Comparison of ENCODE assay signal across 1 cellular context in the genomic region with DNA sequence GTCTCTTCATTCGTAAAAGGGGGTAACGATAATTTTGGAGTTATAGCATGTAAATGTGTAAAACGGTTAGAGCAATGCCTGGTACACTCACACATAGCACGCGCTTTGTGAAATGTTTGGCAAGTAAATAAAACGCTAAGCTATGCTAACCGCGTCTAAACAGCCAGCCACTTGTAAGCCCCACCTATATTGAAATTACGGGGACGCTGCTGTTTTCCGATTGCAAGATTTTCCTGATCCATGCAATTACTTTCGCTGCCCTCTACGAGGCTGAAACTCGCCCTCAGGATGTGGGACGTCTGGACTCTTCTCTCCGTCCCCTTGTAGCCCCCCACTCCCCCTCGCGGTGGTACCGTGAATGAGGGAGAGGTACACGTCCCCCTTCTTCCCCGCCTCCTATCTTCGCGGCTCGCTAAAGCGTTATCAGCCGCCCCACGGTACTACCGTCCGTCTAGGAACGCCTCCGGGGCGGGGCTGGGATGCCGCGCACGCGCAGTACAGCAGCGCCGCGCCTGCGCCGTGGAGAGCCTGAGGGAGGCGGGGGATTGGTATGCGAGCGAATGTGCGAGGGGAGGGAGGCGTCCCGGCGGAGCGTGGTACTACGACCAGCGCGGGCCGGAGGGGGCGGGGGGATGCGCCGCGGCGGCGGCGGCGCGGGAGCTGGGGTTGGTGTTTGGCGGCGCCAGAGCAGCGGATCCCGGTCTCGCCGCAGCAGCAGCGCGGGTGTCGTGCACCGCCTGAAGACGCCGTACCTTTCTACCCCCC.
TF ChIP-seq lines count a peak whose summit lies in the region.

TSS of gene STIM2 (plus strand) at position 685 of the 765 bp plus-strand sequence.

TF ChIP-seq in HepG2, 621 proteins besides CTCF, POLR2A, EP300 and RAD21 (continued from another document and continues in another):
- TF ChIP-seq, protein P1, sequence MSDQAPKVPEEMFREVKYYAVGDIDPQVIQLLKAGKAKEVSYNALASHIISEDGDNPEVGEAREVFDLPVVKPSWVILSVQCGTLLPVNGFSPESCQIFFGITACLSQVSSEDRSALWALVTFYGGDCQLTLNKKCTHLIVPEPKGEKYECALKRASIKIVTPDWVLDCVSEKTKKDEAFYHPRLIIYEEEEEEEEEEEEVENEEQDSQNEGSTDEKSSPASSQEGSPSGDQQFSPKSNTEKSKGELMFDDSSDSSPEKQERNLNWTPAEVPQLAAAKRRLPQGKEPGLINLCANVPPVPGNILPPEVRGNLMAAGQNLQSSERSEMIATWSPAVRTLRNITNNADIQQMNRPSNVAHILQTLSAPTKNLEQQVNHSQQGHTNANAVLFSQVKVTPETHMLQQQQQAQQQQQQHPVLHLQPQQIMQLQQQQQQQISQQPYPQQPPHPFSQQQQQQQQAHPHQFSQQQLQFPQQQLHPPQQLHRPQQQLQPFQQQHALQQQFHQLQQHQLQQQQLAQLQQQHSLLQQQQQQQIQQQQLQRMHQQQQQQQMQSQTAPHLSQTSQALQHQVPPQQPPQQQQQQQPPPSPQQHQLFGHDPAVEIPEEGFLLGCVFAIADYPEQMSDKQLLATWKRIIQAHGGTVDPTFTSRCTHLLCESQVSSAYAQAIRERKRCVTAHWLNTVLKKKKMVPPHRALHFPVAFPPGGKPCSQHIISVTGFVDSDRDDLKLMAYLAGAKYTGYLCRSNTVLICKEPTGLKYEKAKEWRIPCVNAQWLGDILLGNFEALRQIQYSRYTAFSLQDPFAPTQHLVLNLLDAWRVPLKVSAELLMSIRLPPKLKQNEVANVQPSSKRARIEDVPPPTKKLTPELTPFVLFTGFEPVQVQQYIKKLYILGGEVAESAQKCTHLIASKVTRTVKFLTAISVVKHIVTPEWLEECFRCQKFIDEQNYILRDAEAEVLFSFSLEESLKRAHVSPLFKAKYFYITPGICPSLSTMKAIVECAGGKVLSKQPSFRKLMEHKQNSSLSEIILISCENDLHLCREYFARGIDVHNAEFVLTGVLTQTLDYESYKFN (CRISPR knock-in tag; conservative IDR thresholded peaks at IDR 0.05): peak; percentile 57; the same call in 1 of the 2 replicates
- TF ChIP-seq ZNF749 (CRISPR knock-in tag; IDR thresholded peaks at IDR 0.05; ENCODE audit: borderline replicate concordance) (peak; percentile 52; the same call in 1 of the 2 replicates), ZNF337 (CRISPR knock-in tag; IDR thresholded peaks at IDR 0.05; ENCODE audit: borderline replicate concordance, low read depth) (no peak), ZKSCAN1 (IDR thresholded peaks at IDR 0.05; ENCODE audit: low read length) (no peak), ATM (IDR thresholded peaks at IDR 0.05; ENCODE audit: borderline replicate concordance) (no peak), DNMT3B (CRISPR knock-in tag; conservative IDR thresholded peaks at IDR 0.05) (peak; percentile 33; the same call in 1 of the 2 replicates), DBP (CRISPR knock-in tag; IDR thresholded peaks at IDR 0.05; ENCODE audit: not compliant biosample characterization) (no peak), BRF2 (CRISPR knock-in tag; IDR thresholded peaks at IDR 0.05) (no peak; the same call in 1 of the 2 replicates), ZNF446 (CRISPR knock-in tag; IDR thresholded peaks at IDR 0.05) (no peak), RXRB (CRISPR knock-in tag; IDR thresholded peaks at IDR 0.05; ENCODE audit: borderline replicate concordance) (peak; percentile 34; the same call in 1 of the 2 replicates), ZFX (CRISPR knock-in tag; IDR thresholded peaks at IDR 0.05; ENCODE audit: low read depth) (peak; percentile 43; the same call in 1 of the 2 replicates), ZNF318 (CRISPR knock-in tag; IDR thresholded peaks at IDR 0.05) (no peak), REL (CRISPR knock-in tag; conservative IDR thresholded peaks at IDR 0.05) (no peak; the same call in 1 of the 2 replicates), ZZZ3 (CRISPR knock-in tag; IDR thresholded peaks at IDR 0.05; ENCODE audit: borderline replicate concordance) (no peak; the same call in 1 of the 2 replicates), ZSCAN30 (CRISPR knock-in tag; IDR thresholded peaks at IDR 0.05) (no peak), HDAC6 (IDR thresholded peaks at IDR 0.05; ENCODE audit: low read depth, low read length) (no peak), HCFC1 (IDR thresholded peaks at IDR 0.05; ENCODE audit: low read depth, low read length) (peak; percentile 38; the same call in 1 of the 2 replicates), ZMYM3 (CRISPR knock-in tag; IDR thresholded peaks at IDR 0.05) (no peak), ZBTB38 (CRISPR knock-in tag; IDR thresholded peaks at IDR 0.05) (peak; percentile 67), HDAC2 (CRISPR knock-in tag; IDR thresholded peaks at IDR 0.05) (no peak), SNAI1 (CRISPR knock-in tag; IDR thresholded peaks at IDR 0.05; ENCODE audit: borderline replicate concordance) (no peak), CCAR2 (optimal IDR thresholded peaks at IDR 0.05; ENCODE audit: low read depth, low read length) (no peak), ZBTB21 (CRISPR knock-in tag; IDR thresholded peaks at IDR 0.05) (no peak), SMARCE1 (IDR thresholded peaks at IDR 0.05; ENCODE audit: borderline replicate concordance) (no peak), POLR2AphosphoS2 (IDR thresholded peaks at IDR 0.05; ENCODE audit: low read depth, low read length) (no peak), ZBTB44 (CRISPR knock-in tag; IDR thresholded peaks at IDR 0.05) (no peak), FOXA3 (CRISPR knock-in tag; IDR thresholded peaks at IDR 0.05) (peak; percentile 33; the same call in 1 of the 2 replicates), PRPF4 (IDR thresholded peaks at IDR 0.05; ENCODE audit: low read depth, low read length, poor library complexity, severe bottlenecking) (no peak), ZNF430 (CRISPR knock-in tag; IDR thresholded peaks at IDR 0.05) (peak; percentile 64; the same call in 1 of the 2 replicates), ZNF205 (CRISPR knock-in tag; IDR thresholded peaks at IDR 0.05) (no peak), ZNF138 (CRISPR knock-in tag; IDR thresholded peaks at IDR 0.05; ENCODE audit: low read depth) (no peak), KDM2A (CRISPR knock-in tag; IDR thresholded peaks at IDR 0.05; ENCODE audit: borderline replicate concordance, low read depth) (peak; percentile 90), SRSF9 (IDR thresholded peaks at IDR 0.05; ENCODE audit: borderline replicate concordance, insufficient read depth, low read depth, low read length, poor library complexity, severe bottlenecking) (no peak), SMC3 (IDR thresholded peaks at IDR 0.05; ENCODE audit: low read length) (peak; percentile 11; the same call in 1 of the 2 replicates)
- TF ChIP-seq, protein P2, sequence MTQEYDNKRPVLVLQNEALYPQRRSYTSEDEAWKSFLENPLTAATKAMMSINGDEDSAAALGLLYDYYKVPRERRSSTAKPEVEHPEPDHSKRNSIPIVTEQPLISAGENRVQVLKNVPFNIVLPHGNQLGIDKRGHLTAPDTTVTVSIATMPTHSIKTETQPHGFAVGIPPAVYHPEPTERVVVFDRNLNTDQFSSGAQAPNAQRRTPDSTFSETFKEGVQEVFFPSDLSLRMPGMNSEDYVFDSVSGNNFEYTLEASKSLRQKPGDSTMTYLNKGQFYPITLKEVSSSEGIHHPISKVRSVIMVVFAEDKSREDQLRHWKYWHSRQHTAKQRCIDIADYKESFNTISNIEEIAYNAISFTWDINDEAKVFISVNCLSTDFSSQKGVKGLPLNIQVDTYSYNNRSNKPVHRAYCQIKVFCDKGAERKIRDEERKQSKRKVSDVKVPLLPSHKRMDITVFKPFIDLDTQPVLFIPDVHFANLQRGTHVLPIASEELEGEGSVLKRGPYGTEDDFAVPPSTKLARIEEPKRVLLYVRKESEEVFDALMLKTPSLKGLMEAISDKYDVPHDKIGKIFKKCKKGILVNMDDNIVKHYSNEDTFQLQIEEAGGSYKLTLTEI (CRISPR knock-in tag; conservative IDR thresholded peaks at IDR 0.05): no peak
- TF ChIP-seq, protein P3, sequence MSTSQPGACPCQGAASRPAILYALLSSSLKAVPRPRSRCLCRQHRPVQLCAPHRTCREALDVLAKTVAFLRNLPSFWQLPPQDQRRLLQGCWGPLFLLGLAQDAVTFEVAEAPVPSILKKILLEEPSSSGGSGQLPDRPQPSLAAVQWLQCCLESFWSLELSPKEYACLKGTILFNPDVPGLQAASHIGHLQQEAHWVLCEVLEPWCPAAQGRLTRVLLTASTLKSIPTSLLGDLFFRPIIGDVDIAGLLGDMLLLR (CRISPR knock-in tag; IDR thresholded peaks at IDR 0.05): no peak
- TF ChIP-seq, protein P4, sequence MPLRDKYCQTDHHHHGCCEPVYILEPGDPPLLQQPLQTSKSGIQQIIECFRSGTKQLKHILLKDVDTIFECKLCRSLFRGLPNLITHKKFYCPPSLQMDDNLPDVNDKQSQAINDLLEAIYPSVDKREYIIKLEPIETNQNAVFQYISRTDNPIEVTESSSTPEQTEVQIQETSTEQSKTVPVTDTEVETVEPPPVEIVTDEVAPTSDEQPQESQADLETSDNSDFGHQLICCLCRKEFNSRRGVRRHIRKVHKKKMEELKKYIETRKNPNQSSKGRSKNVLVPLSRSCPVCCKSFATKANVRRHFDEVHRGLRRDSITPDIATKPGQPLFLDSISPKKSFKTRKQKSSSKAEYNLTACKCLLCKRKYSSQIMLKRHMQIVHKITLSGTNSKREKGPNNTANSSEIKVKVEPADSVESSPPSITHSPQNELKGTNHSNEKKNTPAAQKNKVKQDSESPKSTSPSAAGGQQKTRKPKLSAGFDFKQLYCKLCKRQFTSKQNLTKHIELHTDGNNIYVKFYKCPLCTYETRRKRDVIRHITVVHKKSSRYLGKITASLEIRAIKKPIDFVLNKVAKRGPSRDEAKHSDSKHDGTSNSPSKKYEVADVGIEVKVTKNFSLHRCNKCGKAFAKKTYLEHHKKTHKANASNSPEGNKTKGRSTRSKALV (CRISPR knock-in tag; IDR thresholded peaks at IDR 0.05): no peak
